Comparison of ENCODE assay signal across 8 cellular contexts in genomic region chrX:7110821-7111276, GRCh38. TPM values are rescaled to one million over a fixed set of nuclear protein-coding genes. Genes with fewer than 3 reads are reported as not detected.
DNase-seq lines count a peak whose midpoint lies in the region; ATAC-seq and TF ChIP-seq lines count a peak whose summit lies in the region.

No MANE protein-coding gene starts in this region.

- peaks cover 3% of the 10 kb centered on the region for H3K27me3 Mint-ChIP-seq in GM23338 (ENCODE audit: insufficient read depth, low read depth, poor library complexity)

- H3K4me3 ChIP-seq in GM23338 (no peak overlapping the region), fibroblast of villous mesenchyme (ENCODE audit: low read depth, low read length) (no peak overlapping the region), aorta (ENCODE audit: low read length in 2 of 2) (no peak overlapping the region)

- H3K79me2 ChIP-seq in GM23338 (replicated peaks; ENCODE audit: insufficient read depth): no peaks in the 10 kb centered on the region

- ATAC-seq in GM18517 (IDR thresholded peaks at IDR 0.05; ENCODE audit: unreplicated experiment) (peak; percentile 50), GM23338 (no peak), aorta (ENCODE audit: low FRiP score) (no peak), HG03460 (IDR thresholded peaks at IDR 0.05; ENCODE audit: unreplicated experiment) (no peak)

- H2AFZ ChIP-seq in GM23338: no peak overlapping the region

- no peaks in the 10 kb centered on the region for H4K20me1 ChIP-seq in GM23338 (replicated peaks; ENCODE audit: insufficient read depth)

- no peak for DNase-seq in GM23338 (ENCODE audit: low spot score)
- DNase-seq in LoVo (ENCODE audit: low spot score): peak; percentile 3
- peak; percentile 13 for DNase-seq in fibroblast of villous mesenchyme (ENCODE audit: low read depth)
- no peak for DNase-seq in SIG-M5 (lab: John Stamatoyannopoulos, UW)
- DNase-seq in aorta: no peak
- DNase-seq in NCI-H510A treated with DMSO at 0.1 percent for 48 hours (lab: John Stamatoyannopoulos, UW): no peak

- no peaks in the 10 kb centered on the region for H3K9me3 ChIP-seq in aorta (ENCODE audit: control insufficient read depth, low read length)

- WGBS in aorta, 2 donors: 87 to 98% methylated on average over 5 of the region's 5 CpGs

- H3K36me3 Mint-ChIP-seq in GM23338 (ENCODE audit: low read depth): peaks cover 5% of the 10 kb centered on the region; the same call in 1 of the 3 replicates

- intact Hi-C loops in aorta (cut with DNase I): no loop called here

- H3F3A ChIP-seq in GM23338 (replicated peaks; ENCODE audit: low read depth): no peaks in the 10 kb centered on the region

- H3K36me3 ChIP-seq in GM23338 (ENCODE audit: insufficient read depth) (no peaks in the 10 kb centered on the region), aorta (ENCODE audit: control insufficient read depth in 1 of 2, insufficient read depth in 2 of 2, low read length in 1 of 2) (no peaks in the 10 kb centered on the region)

- H3K4me3 Mint-ChIP-seq in GM23338: no peak overlapping the region

- H3K27ac Mint-ChIP-seq in GM23338: peak overlapping the region; percentile 46; the same call in 1 of the 2 replicates

- H3K4me1 Mint-ChIP-seq in GM23338: peaks cover 24% of the 10 kb centered on the region

- H3K9me2 ChIP-seq in GM23338 (ENCODE audit: insufficient read depth): no peaks in the 10 kb centered on the region

- H3K4me2 ChIP-seq in GM23338: no peak overlapping the region; the same call in 1 of the 2 replicates

- H3K27ac ChIP-seq in GM23338 (ENCODE audit: low read depth) (no peak overlapping the region), aorta (ENCODE audit: low read depth in 1 of 2, low read length in 2 of 2) (no peak overlapping the region)

- H3K27me3 ChIP-seq in GM23338 (ENCODE audit: insufficient read depth) (no peaks in the 10 kb centered on the region), aorta (ENCODE audit: control insufficient read depth in 1 of 2, insufficient read depth in 2 of 2, low read length in 1 of 2) (no peaks in the 10 kb centered on the region)

- peaks cover 11% of the 10 kb centered on the region; the same call in 1 of the 2 replicates for H3K4me1 ChIP-seq in GM23338 (ENCODE audit: insufficient read depth)
- no peaks in the 10 kb centered on the region for H3K4me1 ChIP-seq in aorta (ENCODE audit: control insufficient read depth in 1 of 2, insufficient read depth in 2 of 2, low read length in 2 of 2)

- no peak for TF ChIP-seq CTCF in GM23338 (conservative IDR thresholded peaks at IDR 0.05; ENCODE audit: low read depth in 2 of 2)
- no peak for TF ChIP-seq CTCF in fibroblast of villous mesenchyme (IDR thresholded peaks at IDR 0.05; ENCODE audit: insufficient read depth, low read depth, low read length)

- H3K9me3 Mint-ChIP-seq in GM23338: no peaks in the 10 kb centered on the region; the same call in 2 of the 3 replicates

TF ChIP-seq in GM23338, 12 proteins besides CTCF, POLR2A, EP300 and RAD21:
- TF ChIP-seq REST (IDR thresholded peaks at IDR 0.05; ENCODE audit: unreplicated experiment) (no peak), EZH2phosphoT487 (IDR thresholded peaks at IDR 0.05; ENCODE audit: unreplicated experiment) (no peak), NANOG (IDR thresholded peaks at IDR 0.05; ENCODE audit: borderline replicate concordance) (no peak), POLR2AphosphoS5 (IDR thresholded peaks at IDR 0.05; ENCODE audit: low read depth) (no peak), EZH2 (IDR thresholded peaks at IDR 0.05; ENCODE audit: low read depth, unreplicated experiment) (no peak), ZNF331 (CRISPR knock-in tag; IDR thresholded peaks at IDR 0.05; ENCODE audit: low read depth) (no peak), ETS1 (IDR thresholded peaks at IDR 0.05) (no peak)

RNA-seq across cellular contexts. Expression of gene STS, which starts 36.7 kb away (rescaled TPM):
- total RNA-seq in GM23338 (2014; rRNA removed; shearing (Covaris generic)): 1.4 and 1.7 TPM in 2 replicates
- polyA plus RNA-seq in GM23338 (2016; fragmentation: Nextera tagmentation; extraction: Ambion mirVana): 0.44 and 0.47 TPM in 2 replicates
- 4.5 and 6.9 TPM in 2 replicates for total RNA-seq in fibroblast of villous mesenchyme
- total RNA-seq in aorta: 10 to 100 TPM; 12.3 to 12.5 TPM
- 10 to 100 TPM in 1 of 2 donors, 1 to 10 TPM in 1; 4.1 to 11.4 TPM for polyA plus RNA-seq in aorta

RNA-seq across cellular contexts. Expression of gene PUDP, which starts 37.1 kb away (rescaled TPM):
- total RNA-seq in GM23338 (2014; rRNA removed; shearing (Covaris generic)): 21.9 and 22.4 TPM in 2 replicates
- 16.1 and 17.2 TPM in 2 replicates for polyA plus RNA-seq in GM23338 (2016; fragmentation: Nextera tagmentation; extraction: Ambion mirVana)
- total RNA-seq in fibroblast of villous mesenchyme: 11.0 and 15.1 TPM in 2 replicates
- 10 to 100 TPM in 1 of 2 donors, 1 to 10 TPM in 1; 9.8 to 18.7 TPM for total RNA-seq in aorta
- 1 to 10 TPM; 4.8 to 5.5 TPM for polyA plus RNA-seq in aorta

Comparison
In these comparisons a context has a peak if more than half of its experiments do, and no peak if none do; other contexts are left out.
1. DNase-seq: peak in LoVo (single experiment) and fibroblast of villous mesenchyme (single experiment); none in GM23338 (single experiment), SIG-M5 (single experiment), aorta (0 of 2) and NCI-H510A treated with DMSO at 0.1 percent for 48 hours (single experiment).